ENCODE assay signal across 30 cellular contexts in the genomic region with DNA sequence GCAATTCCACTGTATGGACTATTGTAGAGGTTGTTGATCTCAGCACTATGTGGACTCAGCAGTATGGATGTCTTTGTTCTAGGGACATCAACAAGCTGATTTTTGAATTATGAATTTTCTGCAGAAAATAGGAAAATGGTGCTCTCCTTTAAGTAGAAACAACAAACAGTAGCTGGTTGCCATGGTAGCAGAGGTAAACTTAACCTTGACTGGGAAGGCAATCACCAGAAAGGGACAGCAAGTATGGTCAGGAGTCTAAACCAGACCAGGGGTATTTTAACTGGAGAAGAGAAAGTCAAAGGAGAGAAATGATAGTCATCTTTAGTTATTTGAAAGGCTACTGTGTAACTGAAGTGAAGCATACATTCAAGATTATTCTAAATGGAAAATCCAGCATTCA. TPM values are rescaled to one million over a fixed set of nuclear protein-coding genes. Genes with fewer than 3 reads are reported as not detected.
DNase-seq lines count a peak whose midpoint lies in the region; FAIRE-seq and TF ChIP-seq lines count a peak whose summit lies in the region.
"Had no signal": no experiment of that assay in that cellular context is flagged by ENCODE, and none has a peak within 500 bp of the region (broad histone marks: within the 10 kb centered on the region; RNA-seq: fewer than 3 reads in every experiment).

No MANE protein-coding gene starts in this region.

- H3K9me3 Mint-ChIP-seq in astrocyte (ENCODE audit: unreplicated experiment) (no peaks in the 10 kb centered on the region), neural progenitor cell (no peaks in the 10 kb centered on the region)
- no peaks in the 10 kb centered on the region for H3K9me3 Mint-ChIP-seq in activated CD4-positive, alpha-beta T cell treated with anti-CD3 and anti-CD28 coated beads, Interleukin-2, amount 10 ng/mL, durations not matched to agents 7 days and 5 days
- H3K9me3 Mint-ChIP-seq: activated naive CD8-positive, alpha-beta T cell treated with anti-CD3 and anti-CD28 coated beads, Interleukin-2, amount 10 ng/mL, durations not matched to agents 7 days and 5 days; memory B cell had no signal

- no peak for TF ChIP-seq POLR2A in esophagus muscularis mucosa (IDR thresholded peaks at IDR 0.05; ENCODE audit: low read depth)

- H3K79me2 ChIP-seq in astrocyte (ENCODE audit: insufficient read depth, low read length), result peaks cover 97% of the 10 kb centered on the region
- peaks cover 94% of the 10 kb centered on the region for H3K79me2 ChIP-seq in neural progenitor cell (ENCODE audit: low read depth)

- no peak for FAIRE-seq in astrocyte (lab: Jason Lieb, UNC)

- POLR2A ChIA-PET in activated CD4-positive, alpha-beta T cell treated with anti-CD3 and anti-CD28 coated beads, Interleukin-2, amount 10 ng/mL, durations not matched to agents 7 days and 5 days (lab: Charles Lee), result no interaction called here

- no peak overlapping the region for H2AFZ ChIP-seq in astrocyte (ENCODE audit: low read depth, low read length)
- no peak overlapping the region for H2AFZ ChIP-seq in neural progenitor cell (replicated peaks)

- H3K27ac Mint-ChIP-seq in astrocyte (ENCODE audit: unreplicated experiment) (peak overlapping the region; percentile 91), neural progenitor cell (no peak overlapping the region)
- H3K27ac Mint-ChIP-seq in activated CD4-positive, alpha-beta T cell treated with anti-CD3 and anti-CD28 coated beads, Interleukin-2, amount 10 ng/mL, durations not matched to agents 7 days and 5 days, result no peak overlapping the region
- H3K27ac Mint-ChIP-seq: activated naive CD8-positive, alpha-beta T cell treated with anti-CD3 and anti-CD28 coated beads, Interleukin-2, amount 10 ng/mL, durations not matched to agents 7 days and 5 days; memory B cell had no signal

- CTCF ChIA-PET in activated CD4-positive, alpha-beta T cell treated with anti-CD3 and anti-CD28 coated beads, Interleukin-2, amount 10 ng/mL, durations not matched to agents 7 days and 5 days (lab: Charles Lee), result no interaction called here

- no peak overlapping the region for H3K9ac ChIP-seq in astrocyte (ENCODE audit: low read length)
- H3K9ac ChIP-seq in neural progenitor cell, result no peak overlapping the region

- no peak for TF ChIP-seq EP300 in esophagus muscularis mucosa (IDR thresholded peaks at IDR 0.05)

- H3K4me3 Mint-ChIP-seq in astrocyte (ENCODE audit: unreplicated experiment) (peak overlapping the region; percentile 13), neural progenitor cell (no peak overlapping the region)
- H3K4me3 Mint-ChIP-seq in activated CD4-positive, alpha-beta T cell treated with anti-CD3 and anti-CD28 coated beads, Interleukin-2, amount 10 ng/mL, durations not matched to agents 7 days and 5 days, result no peak overlapping the region
- H3K4me3 Mint-ChIP-seq: activated naive CD8-positive, alpha-beta T cell treated with anti-CD3 and anti-CD28 coated beads, Interleukin-2, amount 10 ng/mL, durations not matched to agents 7 days and 5 days; memory B cell had no signal

- DNase-seq in LHCN-M2 (ENCODE audit: low read depth) (peak; percentile 42), astrocyte (ENCODE audit: low read depth) (no peak), esophagus muscularis mucosa (ENCODE audit: extremely low spot score) (no peak), neural progenitor cell (ENCODE audit: low spot score) (no peak), HPDE6-E6E7 (ENCODE audit: extremely low spot score) (no peak), middle frontal gyrus (ENCODE audit: extremely low spot score, low spot score) (no peak)
- DNase-seq in activated CD4-positive, alpha-beta T cell treated with anti-CD3 and anti-CD28 coated beads, Interleukin-2, amount 10 ng/mL, durations not matched to agents 7 days and 5 days, result no peak
- DNase-seq in activated naive CD4-positive, alpha-beta T cell (lab: John Stamatoyannopoulos, UW), result no peak
- DNase-seq: activated CD4-positive, CD25-positive, alpha-beta regulatory T cell treated with anti-CD3 and anti-CD28 coated beads, Interleukin-2, amount 50 U/mL, for 72 hours; activated effector memory CD4-positive, alpha-beta T cell treated with Interleukin-2 at 50 U/mL for 16 hours; activated naive CD8-positive, alpha-beta T cell treated with anti-CD3 and anti-CD28 coated beads, Interleukin-2, amount 10 ng/mL, durations not matched to agents 7 days and 5 days; BE2C; DMS153; effector memory CD4-positive, alpha-beta T cell; foreskin fibroblast; GDM1; heart right ventricle; left cardiac atrium; NCI-H1105 treated with DMSO at 0.1 percent for 48 hours; NCI-H1930; NCI-H526 treated with DMSO at 0.1 percent for 48 hours; occipital lobe; stimulated activated CD4-positive, alpha-beta T cell treated with anti-CD3 and anti-CD28 coated beads, Interleukin-1b, Interleukin-23, amount 100 ng/mL, for 48 hours; stimulated activated CD8-positive, alpha-beta memory T cell treated with anti-CD3 and anti-CD28 coated beads, Interleukin-4, amount 100 ng/mL, for 48 hours; stomach had no signal

- H3K9me3 ChIP-seq in astrocyte (ENCODE audit: insufficient read depth, low read depth, low read length) (no peaks in the 10 kb centered on the region), esophagus muscularis mucosa (no peaks in the 10 kb centered on the region), neural progenitor cell (ENCODE audit: low read depth) (no peaks in the 10 kb centered on the region)
- H3K9me3 ChIP-seq: BE2C, heart right ventricle, stomach, tibial nerve had no signal

- H3K27ac ChIP-seq in astrocyte (ENCODE audit: low read depth, low read length) (peak overlapping the region; percentile 22), esophagus muscularis mucosa (replicated peaks in 1 of 4) (peak overlapping the region in 3 of 4 donors; percentile 1 to 53 (median 7)), neural progenitor cell (peak overlapping the region; percentile 74)
- H3K27ac ChIP-seq: SK-N-MC, skin epidermis, tibial nerve had no signal

- no peaks in the 10 kb centered on the region for H3K27me3 Mint-ChIP-seq in astrocyte (ENCODE audit: low read depth, unreplicated experiment)
- no peaks in the 10 kb centered on the region for H3K27me3 Mint-ChIP-seq in neural progenitor cell (ENCODE audit: insufficient read depth, low read depth)
- H3K27me3 Mint-ChIP-seq in activated CD4-positive, alpha-beta T cell treated with anti-CD3 and anti-CD28 coated beads, Interleukin-2, amount 10 ng/mL, durations not matched to agents 7 days and 5 days, result no peaks in the 10 kb centered on the region

- H3K27me3 ChIP-seq in astrocyte (ENCODE audit: insufficient read depth, low read length) (no peaks in the 10 kb centered on the region), esophagus muscularis mucosa (no peaks in the 10 kb centered on the region), neural progenitor cell (no peaks in the 10 kb centered on the region)
- H3K27me3 ChIP-seq: BE2C, heart right ventricle, stomach, tibial nerve had no signal

- peak overlapping the region; percentile 12 for H3K4me2 ChIP-seq in astrocyte (ENCODE audit: low read length)
- H3K4me2 ChIP-seq in neural progenitor cell, result peak overlapping the region; percentile 69

- no peak overlapping the region for H3K4me3 ChIP-seq in astrocyte (ENCODE audit: insufficient read depth, low read depth, low read length)
- no peak overlapping the region for H3K4me3 ChIP-seq in esophagus muscularis mucosa
- no peak overlapping the region for H3K4me3 ChIP-seq in neural progenitor cell
- H3K4me3 ChIP-seq: heart right ventricle, SK-N-MC, skin epidermis, stomach, tibial nerve had no signal

- no peak for TF ChIP-seq CTCF in astrocyte (IDR thresholded peaks at IDR 0.05; ENCODE audit: insufficient read depth, low read depth, low read length)
- TF ChIP-seq CTCF in esophagus muscularis mucosa (IDR thresholded peaks at IDR 0.05), result no peak
- no peak for TF ChIP-seq CTCF in neural progenitor cell (IDR thresholded peaks at IDR 0.05)

- H4K20me1 ChIP-seq in astrocyte (ENCODE audit: insufficient read depth, low read length) (peaks cover 34% of the 10 kb centered on the region), neural progenitor cell (ENCODE audit: low read depth) (peaks cover 52% of the 10 kb centered on the region)

- peaks cover 35% of the 10 kb centered on the region for H3F3A ChIP-seq in neural progenitor cell (ENCODE audit: low read depth)

- H3K36me3 ChIP-seq in astrocyte (ENCODE audit: insufficient read depth, low read length), result no peaks in the 10 kb centered on the region
- no peaks in the 10 kb centered on the region for H3K36me3 ChIP-seq in esophagus muscularis mucosa
- no peaks in the 10 kb centered on the region for H3K36me3 ChIP-seq in neural progenitor cell
- H3K36me3 ChIP-seq: BE2C, heart right ventricle, stomach, tibial nerve had no signal

- H3K4me1 ChIP-seq in astrocyte (ENCODE audit: insufficient read depth, low read length) (peaks cover 46% of the 10 kb centered on the region), esophagus muscularis mucosa (peaks cover 60 to 100% (median 98%) of the 10 kb centered on the region in 4 donors), neural progenitor cell (peaks cover 68% of the 10 kb centered on the region)
- H3K4me1 ChIP-seq: BE2C had no signal

- intact Hi-C loops in esophagus muscularis mucosa (cut with DNase I), result loop anchor here (5.0 kb wide), 1 partner anchor 33 kb away; no protein-coding TSS in a partner anchor

- H3K36me3 Mint-ChIP-seq in astrocyte (ENCODE audit: low read depth, unreplicated experiment), result peaks cover 8% of the 10 kb centered on the region
- peaks cover 46% of the 10 kb centered on the region for H3K36me3 Mint-ChIP-seq in neural progenitor cell
- H3K36me3 Mint-ChIP-seq in activated CD4-positive, alpha-beta T cell treated with anti-CD3 and anti-CD28 coated beads, Interleukin-2, amount 10 ng/mL, durations not matched to agents 7 days and 5 days (ENCODE audit: low read depth), result no peaks in the 10 kb centered on the region
- H3K36me3 Mint-ChIP-seq: activated naive CD8-positive, alpha-beta T cell treated with anti-CD3 and anti-CD28 coated beads, Interleukin-2, amount 10 ng/mL, durations not matched to agents 7 days and 5 days; memory B cell had no signal

- H3K4me1 Mint-ChIP-seq in astrocyte (ENCODE audit: low read depth, unreplicated experiment) (peaks cover 62% of the 10 kb centered on the region), neural progenitor cell (peaks cover 70% of the 10 kb centered on the region)
- no peaks in the 10 kb centered on the region for H3K4me1 Mint-ChIP-seq in activated CD4-positive, alpha-beta T cell treated with anti-CD3 and anti-CD28 coated beads, Interleukin-2, amount 10 ng/mL, durations not matched to agents 7 days and 5 days
- H3K4me1 Mint-ChIP-seq: activated naive CD8-positive, alpha-beta T cell treated with anti-CD3 and anti-CD28 coated beads, Interleukin-2, amount 10 ng/mL, durations not matched to agents 7 days and 5 days; memory B cell had no signal

RNA-seq across cellular contexts. Expression of a gene that starts 22.3 kb away (rescaled TPM):
- total RNA-seq in LHCN-M2 (2014; rRNA removed) (49.8 and 57.5 TPM in 2 replicates), astrocyte (171 and 187 TPM in 2 replicates), esophagus muscularis mucosa (100 to 1,000 TPM in 3 of 4 donors, 10 to 100 TPM in 1; 94.8 to 228 (median 163) TPM), neural progenitor cell (ENCODE audit: low replicate concordance) (187 and 259 TPM in 2 replicates)
- 54.1 TPM for polyA plus RNA-seq in LHCN-M2 (2012)
- not detected for total RNA-seq in activated CD4-positive, alpha-beta T cell treated with anti-CD3 and anti-CD28 coated beads, Interleukin-2, amount 10 ng/mL, durations not matched to agents 7 days and 5 days
- total RNA-seq: activated naive CD8-positive, alpha-beta T cell treated with anti-CD3 and anti-CD28 coated beads, Interleukin-2, amount 10 ng/mL, durations not matched to agents 7 days and 5 days; T-helper 1 cell treated with Interleukin-12 subunit alpha and Interleukin-12 subunit beta and Interleukin-4 antibody, amounts not matched to agents 30 ng/mL and 1 ng/mL, for 36 hours had no signal

Comparison
In these comparisons a context has a peak if more than half of its experiments do, and no peak if none do; other contexts are left out.
1. H3K27ac ChIP-seq: peak in every context shown above with its lines; median percentile 74 in neural progenitor cell; 22 in astrocyte; 7 in esophagus muscularis mucosa.
2. RNA of a gene that starts 22.3 kb away (total RNA-seq): 187 to 259 TPM in neural progenitor cell, 171 to 187 TPM in astrocyte, 94.8 to 228 TPM in esophagus muscularis mucosa and 49.8 to 57.5 TPM in LHCN-M2; not detected in activated CD4-positive, alpha-beta T cell treated with anti-CD3 and anti-CD28 coated beads, Interleukin-2, amount 10 ng/mL, durations not matched to agents 7 days and 5 days; every median in the first group is over 10 times any median in the second.